Comparison of ENCODE assay signal across 8 cellular contexts in the genomic region with DNA sequence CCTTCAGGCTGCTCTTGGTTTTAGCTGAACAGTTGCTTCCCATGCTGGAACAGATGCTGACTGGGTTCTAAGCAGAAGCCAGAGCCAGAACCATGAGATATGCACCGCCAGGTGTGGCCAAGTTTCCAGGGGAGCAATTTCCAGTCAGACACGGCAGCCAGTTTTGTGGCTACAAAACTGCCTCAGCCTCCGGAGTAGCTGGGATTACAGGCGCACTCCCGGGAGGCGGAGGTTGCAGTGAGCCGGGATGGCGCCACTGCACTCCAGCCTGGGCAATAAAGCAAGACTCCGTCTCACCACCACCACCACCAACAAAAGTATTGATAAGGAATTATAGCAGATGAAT. TPM values are rescaled to one million over a fixed set of nuclear protein-coding genes. Genes with fewer than 3 reads are reported as not detected.
DNase-seq lines count a peak whose midpoint lies in the region; FAIRE-seq and TF ChIP-seq lines count a peak whose summit lies in the region.

No MANE protein-coding gene starts in this region.

- intact Hi-C loops in kidney (cut with DNase I), result no loop called here

- peak overlapping the region in 1 of 2 donors; percentile 89 for H3K9ac ChIP-seq in kidney (ENCODE audit: low read length in 2 of 2)
- H3K9ac ChIP-seq in stomach smooth muscle (ENCODE audit: low read length in 2 of 2), result peak overlapping the region; percentile 64 to 71

- TF ChIP-seq CTCF in D721Med (IDR thresholded peaks at IDR 0.05; ENCODE audit: insufficient read depth, missing control alignments) (peak; percentile 5), kidney (IDR thresholded peaks at IDR 0.05; ENCODE audit: borderline replicate concordance, extremely low read depth, insufficient read depth) (no peak)

- H3K4me3 ChIP-seq in Jurkat, Clone E6-1 (ENCODE audit: low read length), result peak overlapping the region; percentile 95
- peak overlapping the region; percentile 99 to 100 for H3K4me3 ChIP-seq in kidney (ENCODE audit: low read length in 2 of 2)
- peak overlapping the region; percentile 86 to 98 for H3K4me3 ChIP-seq in stomach smooth muscle (ENCODE audit: low read length in 2 of 2)

- H3K4me1 ChIP-seq in kidney (ENCODE audit: control insufficient read depth in 1 of 2, insufficient read depth in 1 of 2, low read depth in 1 of 2, low read length in 2 of 2) (peaks cover 0 to 2% of the 10 kb centered on the region in 2 donors), stomach smooth muscle (ENCODE audit: control insufficient read depth, insufficient read depth, low read length) (peaks cover 15% of the 10 kb centered on the region)

- no peaks in the 10 kb centered on the region for H3K9me3 ChIP-seq in kidney (ENCODE audit: control insufficient read depth in 1 of 2, low read length in 2 of 2)
- no peaks in the 10 kb centered on the region for H3K9me3 ChIP-seq in stomach smooth muscle (ENCODE audit: control insufficient read depth in 2 of 2, low read length in 2 of 2)

- H3K27me3 ChIP-seq in stomach smooth muscle (ENCODE audit: control insufficient read depth in 1 of 2, insufficient read depth in 2 of 2, low read length in 2 of 2), result no peaks in the 10 kb centered on the region

- no peaks in the 10 kb centered on the region for H3K36me3 ChIP-seq in kidney (ENCODE audit: control insufficient read depth in 1 of 2, insufficient read depth in 2 of 2, low read length in 2 of 2)
- no peaks in the 10 kb centered on the region for H3K36me3 ChIP-seq in stomach smooth muscle (ENCODE audit: control insufficient read depth in 2 of 2, insufficient read depth in 2 of 2, low read length in 2 of 2)

- DNase-seq in D721Med (ENCODE audit: insufficient read length, low spot score), result no peak
- DNase-seq in Jurkat, Clone E6-1 (ENCODE audit: low read depth, low spot score), result no peak
- no peak for DNase-seq in kidney
- DNase-seq in hepatic stellate cell (ENCODE audit: low spot score), result no peak
- DNase-seq in HuH-7.5 (ENCODE audit: low spot score), result no peak
- DNase-seq in SKM-1 treated with dmso at 0.1 percent for 144 hours (lab: John Stamatoyannopoulos, UW; ENCODE audit: unreplicated experiment), result no peak

- FAIRE-seq in D721Med (lab: Jason Lieb, UNC) (no peak), kidney (lab: Jason Lieb, UNC) (no peak)

- H3K27ac ChIP-seq in angular gyrus (ENCODE audit: low read depth, low read length), result peak overlapping the region; percentile 75
- H3K27ac ChIP-seq in kidney (ENCODE audit: low read depth in 2 of 2, low read length in 2 of 2), result peak overlapping the region; percentile 30 to 95
- no peak overlapping the region for H3K27ac ChIP-seq in stomach smooth muscle (ENCODE audit: low read length)

RNA-seq across cellular contexts. Expression of gene FAM161A, which starts 1.3 kb away (rescaled TPM):
- 8.4 TPM for polyA plus RNA-seq in Jurkat, Clone E6-1 (2012; ENCODE audit: insufficient read depth, insufficient read length)
- total RNA-seq in kidney, result 3.7 TPM
- 1.5 TPM for polyA plus RNA-seq in kidney (ENCODE audit: insufficient read depth, low read depth, low replicate concordance)

RNA-seq across cellular contexts. Expression of gene CCT4, which starts 33.3 kb away (rescaled TPM):
- polyA plus RNA-seq in Jurkat, Clone E6-1 (2012; ENCODE audit: insufficient read depth, insufficient read length), result 289 TPM
- total RNA-seq in kidney, result 99.3 TPM
- polyA plus RNA-seq in kidney (ENCODE audit: insufficient read depth, low read depth, low replicate concordance), result 121 TPM

RNA-seq across cellular contexts. Expression of gene COMMD1, which starts 50.3 kb away (rescaled TPM):
- 148 TPM for polyA plus RNA-seq in Jurkat, Clone E6-1 (2012; ENCODE audit: insufficient read depth, insufficient read length)
- total RNA-seq in kidney, result 38.5 TPM
- polyA plus RNA-seq in kidney (ENCODE audit: insufficient read depth, low read depth, low replicate concordance), result 99.4 TPM
